ENCODE assay signal across 1 cellular context in genomic region chr19:46486358-46486757, GRCh38.
TF ChIP-seq lines count a peak whose summit lies in the region.

No MANE protein-coding gene starts in this region.

TF ChIP-seq in IMR-90, 13 proteins besides CTCF, POLR2A, EP300 and RAD21:
- TF ChIP-seq MAFK (IDR thresholded peaks at IDR 0.05; ENCODE audit: low read depth, low read length), result no peak
- TF ChIP-seq CEBPB (IDR thresholded peaks at IDR 0.05; ENCODE audit: low read depth, low read length), result no peak
- TF ChIP-seq NFE2L2 (IDR thresholded peaks at IDR 0.05; ENCODE audit: low read depth, low read length), result no peak
- no peak for TF ChIP-seq USF2 (IDR thresholded peaks at IDR 0.05; ENCODE audit: low read depth, low read length)
- no peak for TF ChIP-seq RCOR1 (IDR thresholded peaks at IDR 0.05; ENCODE audit: insufficient replicate concordance, low read length)
- no peak for TF ChIP-seq MAZ (IDR thresholded peaks at IDR 0.05; ENCODE audit: borderline replicate concordance, low read depth, low read length)
- no peak for TF ChIP-seq CHD1 (IDR thresholded peaks at IDR 0.05; ENCODE audit: low read depth, low read length)
- TF ChIP-seq MXI1 (IDR thresholded peaks at IDR 0.05; ENCODE audit: borderline replicate concordance, low read depth, low read length), result no peak
- TF ChIP-seq SMC3 (IDR thresholded peaks at IDR 0.05; ENCODE audit: low read depth, low read length), result no peak
- no peak for TF ChIP-seq ELK1 (IDR thresholded peaks at IDR 0.05; ENCODE audit: borderline replicate concordance, low read depth, low read length)
- no peak for TF ChIP-seq FOS (IDR thresholded peaks at IDR 0.05; ENCODE audit: low read depth, low read length)
- TF ChIP-seq BHLHE40 (IDR thresholded peaks at IDR 0.05; ENCODE audit: low read depth, low read length), result no peak
- no peak for TF ChIP-seq RFX5 (IDR thresholded peaks at IDR 0.05; ENCODE audit: low read depth, low read length)
